ENCODE assay signal across 1 cellular context in the genomic region with DNA sequence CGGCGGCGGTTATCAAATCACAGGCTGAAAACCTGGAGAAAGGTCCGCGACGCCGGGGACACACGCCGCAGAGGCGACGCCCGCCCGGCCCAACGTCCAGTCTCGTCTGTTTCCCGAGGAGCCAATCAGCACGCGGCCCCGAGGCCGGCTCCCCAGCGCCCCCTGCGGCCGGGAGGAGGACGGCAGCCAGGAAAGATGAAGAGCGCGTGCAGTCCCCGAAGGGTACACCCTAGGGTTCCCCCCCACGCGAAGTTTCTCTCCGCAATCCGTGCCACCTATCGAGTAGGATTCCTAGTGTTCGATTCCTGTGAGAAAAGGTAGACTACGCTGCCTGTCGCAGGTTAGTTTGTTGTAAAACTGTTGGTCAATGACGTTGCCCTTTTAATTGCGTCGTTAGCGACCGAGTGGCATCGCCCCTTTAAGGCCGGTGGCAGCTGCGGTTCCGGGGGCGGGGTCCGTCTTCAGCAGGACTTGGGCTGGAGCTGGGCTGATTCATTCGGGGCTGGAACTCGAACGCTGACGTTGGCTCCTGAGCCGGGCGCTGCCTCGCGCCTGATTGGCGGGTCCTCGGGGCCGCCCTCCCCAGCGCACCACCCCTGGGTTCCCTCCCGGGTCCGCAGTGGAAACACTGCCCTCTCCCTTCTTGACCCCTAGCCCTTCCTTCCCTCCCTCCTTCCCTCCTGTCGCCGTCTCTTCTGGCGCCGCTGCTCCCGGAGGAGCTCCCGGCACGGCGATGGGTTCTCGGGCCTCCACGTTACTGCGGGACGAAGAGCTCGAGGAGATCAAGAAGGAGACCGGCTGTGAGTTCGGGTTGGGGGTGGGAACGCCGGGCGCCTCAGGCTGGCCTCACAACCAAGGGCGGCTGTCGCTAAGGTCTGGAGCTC.
A peak's percentile ranks its signal among the peaks of the same experiment; 100 is the strongest.
TF ChIP-seq lines count a peak whose summit lies in the region.

CHP1 (plus strand) TSS at position 619 of the 884 bp plus-strand sequence; CDS start at position 734, 115 bp downstream.
EXD1 (minus strand) TSS at position 108 of the 884 bp plus-strand sequence. CDS start 4,182 bp downstream, outside the sequence.

TF ChIP-seq in K562, 482 proteins besides CTCF, POLR2A, EP300 and RAD21 (continued from another document and continues in another):
- TF ChIP-seq ZFP91 (CRISPR knock-in tag; IDR thresholded peaks at IDR 0.05) (peak; percentile 17; the same call in 1 of the 2 replicates), CHCHD3 (CRISPR knock-in tag; IDR thresholded peaks at IDR 0.05) (no peak), PURB (CRISPR knock-in tag; IDR thresholded peaks at IDR 0.05; ENCODE audit: low read depth) (no peak), HINFP (tag; conservative IDR thresholded peaks at IDR 0.05; ENCODE audit: low read depth) (peak; percentile 100), HIVEP1 (CRISPR knock-in tag; IDR thresholded peaks at IDR 0.05) (no peak), PTRF (tag; IDR thresholded peaks at IDR 0.05) (no peak), GABPA (tag; conservative IDR thresholded peaks at IDR 0.05; ENCODE audit: low read depth) (peak; percentile 65), HMGXB4 (CRISPR knock-in tag; IDR thresholded peaks at IDR 0.05) (peak; percentile 98), ELK3 (CRISPR knock-in tag; IDR thresholded peaks at IDR 0.05) (no peak), ZFP1 (CRISPR knock-in tag; IDR thresholded peaks at IDR 0.05) (no peak), SPI1 (IDR thresholded peaks at IDR 0.05; ENCODE audit: borderline replicate concordance, low read depth, low read length) (no peak), RERE (CRISPR knock-in tag; IDR thresholded peaks at IDR 0.05; ENCODE audit: borderline replicate concordance) (peak; percentile 57; the same call in 1 of the 2 replicates), ZNF316 (IDR thresholded peaks at IDR 0.05) (peak; percentile 60; the same call in 1 of the 2 replicates), TCF7 (IDR thresholded peaks at IDR 0.05; ENCODE audit: borderline replicate concordance) (no peak; the same call in 1 of the 2 replicates), TOE1 (IDR thresholded peaks at IDR 0.05; ENCODE audit: borderline replicate concordance) (peak; percentile 98), TOE1 (CRISPR knock-in tag; IDR thresholded peaks at IDR 0.05; ENCODE audit: borderline replicate concordance, low read depth) (0 out of 2 replicates have a peak, but pooled peaks have one; percentile 32), ZBTB34 (CRISPR knock-in tag; IDR thresholded peaks at IDR 0.05) (no peak), ZBTB17 (CRISPR knock-in tag; IDR thresholded peaks at IDR 0.05) (peak; percentile 83), SMAD1 (IDR thresholded peaks at IDR 0.05; ENCODE audit: low read depth, low read length, partially characterized antibody) (no peak), STAT5A (IDR thresholded peaks at IDR 0.05; ENCODE audit: borderline replicate concordance, low read length) (no peak; the same call in 1 of the 2 replicates), ZNF311 (CRISPR knock-in tag; IDR thresholded peaks at IDR 0.05) (no peak), TBP (optimal IDR thresholded peaks at IDR 0.05; ENCODE audit: low read depth, low read length) (peak; percentile 93), MAFG (tag; conservative IDR thresholded peaks at IDR 0.05) (peak; percentile 58), RUNX1 (IDR thresholded peaks at IDR 0.05; ENCODE audit: low read depth) (no peak), NR2F6 (CRISPR knock-in tag; IDR thresholded peaks at IDR 0.05) (no peak), ARID2 (IDR thresholded peaks at IDR 0.05) (no peak), DNMT1 (IDR thresholded peaks at IDR 0.05) (no peak), L3MBTL2 (IDR thresholded peaks at IDR 0.05) (peak; percentile 100), PTBP1 (IDR thresholded peaks at IDR 0.05; ENCODE audit: low read depth, low read length) (no peak), ADNP (tag; IDR thresholded peaks at IDR 0.05) (peak; percentile 82), ZC3H11A (IDR thresholded peaks at IDR 0.05; ENCODE audit: low read depth, low read length) (no peak), CEBPG (CRISPR knock-in tag; IDR thresholded peaks at IDR 0.05) (peak; percentile 58), CEBPG (tag; conservative IDR thresholded peaks at IDR 0.05 in 1 of 2, IDR thresholded peaks at IDR 0.05 in 1 of 2) (no peak)
- TF ChIP-seq, protein P1, sequence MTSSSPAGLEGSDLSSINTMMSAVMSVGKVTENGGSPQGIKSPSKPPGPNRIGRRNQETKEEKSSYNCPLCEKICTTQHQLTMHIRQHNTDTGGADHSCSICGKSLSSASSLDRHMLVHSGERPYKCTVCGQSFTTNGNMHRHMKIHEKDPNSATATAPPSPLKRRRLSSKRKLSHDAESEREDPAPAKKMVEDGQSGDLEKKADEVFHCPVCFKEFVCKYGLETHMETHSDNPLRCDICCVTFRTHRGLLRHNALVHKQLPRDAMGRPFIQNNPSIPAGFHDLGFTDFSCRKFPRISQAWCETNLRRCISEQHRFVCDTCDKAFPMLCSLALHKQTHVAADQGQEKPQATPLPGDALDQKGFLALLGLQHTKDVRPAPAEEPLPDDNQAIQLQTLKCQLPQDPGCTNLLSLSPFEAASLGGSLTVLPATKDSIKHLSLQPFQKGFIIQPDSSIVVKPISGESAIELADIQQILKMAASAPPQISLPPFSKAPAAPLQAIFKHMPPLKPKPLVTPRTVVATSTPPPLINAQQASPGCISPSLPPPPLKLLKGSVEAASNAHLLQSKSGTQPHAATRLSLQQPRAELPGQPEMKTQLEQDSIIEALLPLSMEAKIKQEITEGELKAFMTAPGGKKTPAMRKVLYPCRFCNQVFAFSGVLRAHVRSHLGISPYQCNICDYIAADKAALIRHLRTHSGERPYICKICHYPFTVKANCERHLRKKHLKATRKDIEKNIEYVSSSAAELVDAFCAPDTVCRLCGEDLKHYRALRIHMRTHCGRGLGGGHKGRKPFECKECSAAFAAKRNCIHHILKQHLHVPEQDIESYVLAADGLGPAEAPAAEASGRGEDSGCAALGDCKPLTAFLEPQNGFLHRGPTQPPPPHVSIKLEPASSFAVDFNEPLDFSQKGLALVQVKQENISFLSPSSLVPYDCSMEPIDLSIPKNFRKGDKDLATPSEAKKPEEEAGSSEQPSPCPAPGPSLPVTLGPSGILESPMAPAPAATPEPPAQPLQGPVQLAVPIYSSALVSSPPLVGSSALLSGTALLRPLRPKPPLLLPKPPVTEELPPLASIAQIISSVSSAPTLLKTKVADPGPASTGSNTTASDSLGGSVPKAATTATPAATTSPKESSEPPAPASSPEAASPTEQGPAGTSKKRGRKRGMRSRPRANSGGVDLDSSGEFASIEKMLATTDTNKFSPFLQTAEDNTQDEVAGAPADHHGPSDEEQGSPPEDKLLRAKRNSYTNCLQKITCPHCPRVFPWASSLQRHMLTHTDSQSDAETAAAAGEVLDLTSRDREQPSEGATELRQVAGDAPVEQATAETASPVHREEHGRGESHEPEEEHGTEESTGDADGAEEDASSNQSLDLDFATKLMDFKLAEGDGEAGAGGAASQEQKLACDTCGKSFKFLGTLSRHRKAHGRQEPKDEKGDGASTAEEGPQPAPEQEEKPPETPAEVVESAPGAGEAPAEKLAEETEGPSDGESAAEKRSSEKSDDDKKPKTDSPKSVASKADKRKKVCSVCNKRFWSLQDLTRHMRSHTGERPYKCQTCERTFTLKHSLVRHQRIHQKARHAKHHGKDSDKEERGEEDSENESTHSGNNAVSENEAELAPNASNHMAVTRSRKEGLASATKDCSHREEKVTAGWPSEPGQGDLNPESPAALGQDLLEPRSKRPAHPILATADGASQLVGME (CRISPR knock-in tag; IDR thresholded peaks at IDR 0.05): no peak
- TF ChIP-seq, protein P2, sequence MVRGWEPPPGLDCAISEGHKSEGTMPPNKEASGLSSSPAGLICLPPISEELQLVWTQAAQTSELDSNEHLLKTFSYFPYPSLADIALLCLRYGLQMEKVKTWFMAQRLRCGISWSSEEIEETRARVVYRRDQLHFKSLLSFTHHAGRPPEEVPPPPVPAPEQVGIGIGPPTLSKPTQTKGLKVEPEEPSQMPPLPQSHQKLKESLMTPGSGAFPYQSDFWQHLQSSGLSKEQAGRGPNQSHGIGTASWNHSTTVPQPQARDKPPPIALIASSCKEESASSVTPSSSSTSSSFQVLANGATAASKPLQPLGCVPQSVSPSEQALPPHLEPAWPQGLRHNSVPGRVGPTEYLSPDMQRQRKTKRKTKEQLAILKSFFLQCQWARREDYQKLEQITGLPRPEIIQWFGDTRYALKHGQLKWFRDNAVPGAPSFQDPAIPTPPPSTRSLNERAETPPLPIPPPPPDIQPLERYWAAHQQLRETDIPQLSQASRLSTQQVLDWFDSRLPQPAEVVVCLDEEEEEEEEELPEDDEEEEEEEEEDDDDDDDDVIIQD (CRISPR knock-in tag; IDR thresholded peaks at IDR 0.05): no peak
